Comparison of ENCODE assay signal across 26 cellular contexts in genomic region chr1:91669584-91670350, GRCh38.
"Had no signal": no experiment of that assay in that cellular context is flagged by ENCODE, and none has a peak within 500 bp of the region (broad histone marks: within the 10 kb centered on the region; RNA-seq: fewer than 3 reads in every experiment).

No MANE protein-coding gene starts in this region.

- H3K36me3 Mint-ChIP-seq: activated naive CD4-positive, alpha-beta T cell treated with anti-CD3 and anti-CD28 coated beads, Interleukin-2, amount 50 U/mL, for 24 hours; memory B cell; stimulated activated memory B cell treated with anti-CD40 and anti-IgM and Interleukin-4, amounts not matched to agents 10 μg/mL and 1 μg/mL and 100 μg/mL, for 72 hours had no signal

- H3K27me3 ChIP-seq: esophagus muscularis mucosa, foreskin keratinocyte, heart left ventricle, sigmoid colon, stomach, thyroid gland, upper lobe of right lung had no signal

- DNase-seq: activated CD4-positive, alpha-beta T cell treated with anti-CD3 and anti-CD28 coated beads, Interleukin-2, amount 50 U/mL, for 1 hour; anterior cingulate cortex; dermis blood vessel endothelial cell; effector CD4-positive, alpha-beta T cell; foreskin keratinocyte; heart left ventricle; hypothalamus; midbrain; naive thymus-derived CD4-positive, alpha-beta T cell; sigmoid colon; small intestine; stimulated activated CD4-positive, alpha-beta T cell treated with anti-CD3 and anti-CD28 coated beads, Interleukin-4, amount 100 ng/mL, for 24 hours; stomach; T1000; upper lobe of right lung; WERI-Rb-1 had no signal

- ATAC-seq: activated CD4-positive, CD25-positive, alpha-beta regulatory T cell treated with anti-CD3 and anti-CD28 coated beads, Interleukin-2, amount 50 U/mL, for 24 hours; foreskin keratinocyte; heart left ventricle; naive thymus-derived CD4-positive, alpha-beta T cell; stimulated activated memory B cell treated with anti-CD40 and anti-IgM and Interleukin-4, amounts not matched to agents 10 μg/mL and 1 μg/mL and 100 μg/mL, for 72 hours; upper lobe of right lung had no signal

- H3K4me3 Mint-ChIP-seq: activated naive CD4-positive, alpha-beta T cell treated with anti-CD3 and anti-CD28 coated beads, Interleukin-2, amount 50 U/mL, for 24 hours; central memory CD8-positive, alpha-beta T cell; memory B cell; naive thymus-derived CD4-positive, alpha-beta T cell; stimulated activated memory B cell treated with anti-CD40 and anti-IgM and Interleukin-4, amounts not matched to agents 10 μg/mL and 1 μg/mL and 100 μg/mL, for 72 hours had no signal

- H3K27ac ChIP-seq: esophagus muscularis mucosa, foreskin keratinocyte, heart left ventricle, sigmoid colon, stomach, thyroid gland, upper lobe of right lung, WERI-Rb-1 had no signal

- H3K9me3 ChIP-seq: esophagus muscularis mucosa, heart left ventricle, sigmoid colon, stomach, thyroid gland, upper lobe of right lung had no signal

- FAIRE-seq: bronchial epithelial cell, small intestine had no signal

- H3K9me3 Mint-ChIP-seq: activated naive CD4-positive, alpha-beta T cell treated with anti-CD3 and anti-CD28 coated beads, Interleukin-2, amount 50 U/mL, for 24 hours; central memory CD8-positive, alpha-beta T cell; memory B cell; stimulated activated memory B cell treated with anti-CD40 and anti-IgM and Interleukin-4, amounts not matched to agents 10 μg/mL and 1 μg/mL and 100 μg/mL, for 72 hours had no signal

- H3K4me1 ChIP-seq: foreskin keratinocyte, heart left ventricle, upper lobe of right lung had no signal

- H3K27ac Mint-ChIP-seq: activated naive CD4-positive, alpha-beta T cell treated with anti-CD3 and anti-CD28 coated beads, Interleukin-2, amount 50 U/mL, for 24 hours; activated T-helper 2 cell treated with anti-CD3 and anti-CD28 coated beads, Interferon-gamma antibody, Interleukin-2, Interleukin-4, amounts not matched to agents 10 μg/mL and 5 μg/mL and 100 μg/mL, durations not matched to agents 14 hours and 24 hours and 36 hours; memory B cell; progenitor cell of endocrine pancreas; stimulated activated memory B cell treated with anti-CD40 and anti-IgM and Interleukin-4, amounts not matched to agents 10 μg/mL and 1 μg/mL and 100 μg/mL, for 72 hours had no signal

- H3K36me3 ChIP-seq: esophagus muscularis mucosa, heart left ventricle, sigmoid colon, stomach, thyroid gland, upper lobe of right lung, WERI-Rb-1 had no signal

- H3K4me3 ChIP-seq: esophagus muscularis mucosa, heart left ventricle, sigmoid colon, stomach, thyroid gland, upper lobe of right lung had no signal

- H3K4me1 Mint-ChIP-seq: memory B cell; stimulated activated memory B cell treated with anti-CD40 and anti-IgM and Interleukin-4, amounts not matched to agents 10 μg/mL and 1 μg/mL and 100 μg/mL, for 72 hours had no signal

- H3K27me3 Mint-ChIP-seq: activated naive CD4-positive, alpha-beta T cell treated with anti-CD3 and anti-CD28 coated beads, Interleukin-2, amount 50 U/mL, for 24 hours; central memory CD8-positive, alpha-beta T cell; naive thymus-derived CD4-positive, alpha-beta T cell; stimulated activated memory B cell treated with anti-CD40 and anti-IgM and Interleukin-4, amounts not matched to agents 10 μg/mL and 1 μg/mL and 100 μg/mL, for 72 hours had no signal
